ENCODE assay signal across 30 cellular contexts in genomic region chr10:118856106-118856505, GRCh38.
"Had no signal": no experiment of that assay in that cellular context is flagged by ENCODE, and none has a peak within 500 bp of the region (broad histone marks: within the 10 kb centered on the region; RNA-seq: fewer than 3 reads in every experiment).

No MANE protein-coding gene starts in this region.

- H3K27ac ChIP-seq: neutrophil, ovary, parathyroid adenoma, psoas muscle, right lobe of liver, sigmoid colon, suprapubic skin, testis, tibial artery, transverse colon, upper lobe of left lung, vagina had no signal

- H3K27me3 ChIP-seq: neutrophil, ovary, right lobe of liver, sigmoid colon, suprapubic skin, testis, tibial artery, transverse colon, upper lobe of left lung, vagina had no signal

- ATAC-seq: naive thymus-derived CD8-positive, alpha-beta T cell; natural killer cell treated with Interleukin-12 subunit alpha and Interleukin-12 subunit beta and Interleukin-15 and Interleukin-18, amount 100 ng/mL, for 72 hours; psoas muscle; right cardiac atrium; right lobe of liver; stimulated activated memory B cell treated with anti-CD40 and anti-IgM and Interleukin-4, amounts not matched to agents 10 μg/mL and 1 μg/mL and 100 μg/mL, for 72 hours; stimulated activated naive CD8-positive, alpha-beta T cell treated with anti-CD3 and anti-CD28 coated beads, Interleukin-15, amount 100 ng/mL, for 72 hours; stimulated activated naive CD8-positive, alpha-beta T cell treated with anti-CD3 and anti-CD28 coated beads, Interleukin-15, Interleukin-2, amounts not matched to agents 100 U/mL and 50 U/mL, for 24 hours had no signal

- H3K9me3 ChIP-seq: neutrophil, ovary, psoas muscle, right lobe of liver, sigmoid colon, testis, tibial artery, transverse colon, upper lobe of left lung, vagina had no signal

- H3K36me3 ChIP-seq: neutrophil, ovary, right lobe of liver, sigmoid colon, suprapubic skin, tibial artery, transverse colon, upper lobe of left lung, vagina had no signal

- H3K4me3 ChIP-seq: ovary, psoas muscle, right lobe of liver, sigmoid colon, suprapubic skin, testis, tibial artery, transverse colon, upper lobe of left lung, vagina had no signal

- H3K4me1 ChIP-seq: parathyroid adenoma, psoas muscle, sigmoid colon, suprapubic skin, testis, tibial artery, transverse colon, upper lobe of left lung, vagina had no signal

- H2AFZ ChIP-seq: parathyroid adenoma had no signal

- H3K79me2 ChIP-seq: parathyroid adenoma had no signal

- H3K9ac ChIP-seq: parathyroid adenoma had no signal

- DNase-seq: naive B cell; naive thymus-derived CD8-positive, alpha-beta T cell; nephron progenitor cell; nucleus accumbens; ovary; posterior cingulate gyrus; psoas muscle; right cardiac atrium; right lobe of liver; sigmoid colon; small intestine; stimulated activated CD4-positive, alpha-beta T cell treated with anti-CD3 and anti-CD28 coated beads, Interleukin-15, amount 100 ng/mL, for 24 hours; stimulated activated CD4-positive, alpha-beta T cell treated with anti-CD3 and anti-CD28 coated beads, Interleukin-2, amount 100 ng/mL, for 24 hours; stimulated activated CD4-positive, alpha-beta T cell treated with anti-CD3 and anti-CD28 coated beads, Interleukin-2, amount 100 ng/mL, for 48 hours; stimulated activated CD4-positive, alpha-beta T cell treated with anti-CD3 and anti-CD28 coated beads, Interleukin-4, amount 100 ng/mL, for 4 hours; stimulated activated CD8-positive, alpha-beta memory T cell treated with anti-CD3 and anti-CD28 coated beads, Interleukin-4, amount 100 ng/mL, for 48 hours; stimulated activated naive CD4-positive, alpha-beta T cell; stimulated activated naive CD8-positive, alpha-beta T cell treated with anti-CD3 and anti-CD28 coated beads, Interleukin-15, amount 100 ng/mL, for 72 hours; stimulated activated naive CD8-positive, alpha-beta T cell treated with anti-CD3 and anti-CD28 coated beads, Interleukin-15, Interleukin-2, amounts not matched to agents 100 U/mL and 50 U/mL, for 24 hours; substantia nigra; testis; tibial artery; transverse colon; upper lobe of left lung had no signal
